Comparison of ENCODE assay signal across 26 cellular contexts in genomic region chr7:50988988-50989387, GRCh38.
"Had no signal": no experiment of that assay in that cellular context is flagged by ENCODE, and none has a peak within 500 bp of the region (broad histone marks: within the 10 kb centered on the region; RNA-seq: fewer than 3 reads in every experiment).

No MANE protein-coding gene starts in this region.

- H3K4me3 ChIP-seq: ascending aorta, breast epithelium, cardiac muscle cell, colonic mucosa had no signal

- H3K36me3 ChIP-seq: ascending aorta, breast epithelium, cardiac muscle cell, colonic mucosa had no signal

- ATAC-seq: activated CD8-positive, alpha-beta T cell treated with anti-CD3 and anti-CD28 coated beads for 36 hours; activated naive CD4-positive, alpha-beta T cell treated with anti-CD3 and anti-CD28 coated beads, Interleukin-2, amount 50 U/mL, for 72 hours had no signal

- H3K27ac Mint-ChIP-seq: activated CD8-positive, alpha-beta T cell treated with anti-CD3 and anti-CD28 coated beads for 36 hours; activated naive CD4-positive, alpha-beta T cell treated with anti-CD3 and anti-CD28 coated beads, Interleukin-2, amount 10 ng/mL, durations not matched to agents 7 days and 5 days; activated naive CD4-positive, alpha-beta T cell treated with anti-CD3 and anti-CD28 coated beads, Interleukin-2, amount 50 U/mL, for 72 hours; activated naive CD8-positive, alpha-beta T cell treated with anti-CD3 and anti-CD28 coated beads, Interleukin-2, amount 10 ng/mL, durations not matched to agents 7 days and 5 days; activated T-helper 1 cell treated with anti-CD3 and anti-CD28 coated beads, Interleukin-12 subunit alpha, Interleukin-12 subunit beta, Interleukin-2, Interleukin-4 antibody, amounts not matched to agents 30 ng/mL and 10 ng/mL and 1 ng/mL, durations not matched to agents 14 hours and 24 hours and 36 hours; activated T-helper 2 cell treated with anti-CD3 and anti-CD28 coated beads, Interferon-gamma antibody, Interleukin-2, Interleukin-4, amounts not matched to agents 10 μg/mL and 5 μg/mL and 100 μg/mL, durations not matched to agents 14 hours and 24 hours and 36 hours had no signal

- H3K4me1 ChIP-seq: ascending aorta, breast epithelium, colonic mucosa had no signal

- DNase-seq: activated CD4-positive, alpha-beta T cell treated with anti-CD3 and anti-CD28 coated beads for 1 hour; activated CD4-positive, alpha-beta T cell treated with anti-CD3 and anti-CD28 coated beads for 48 hours; activated CD4-positive, alpha-beta T cell treated with anti-CD3 and anti-CD28 coated beads, Interleukin-2, amount 50 U/mL, for 1 hour; activated CD4-positive, alpha-beta T cell treated with anti-CD3 and anti-CD28 coated beads, Interleukin-2, amount 50 U/mL, for 48 hours; activated CD8-positive, alpha-beta memory T cell treated with anti-CD3 and anti-CD28 coated beads for 24 hours; activated CD8-positive, alpha-beta memory T cell treated with anti-CD3 and anti-CD28 coated beads, Interleukin-2, amount 50 U/mL, for 4 hours; activated CD8-positive, alpha-beta T cell treated with anti-CD3 and anti-CD28 coated beads for 36 hours; activated effector memory CD4-positive, alpha-beta T cell treated with anti-CD3 and anti-CD28 coated beads, Interleukin-2, amount 50 U/mL, for 16 hours; activated naive CD4-positive, alpha-beta T cell treated with anti-CD3 and anti-CD28 coated beads, Interleukin-2, amount 10 ng/mL, durations not matched to agents 7 days and 5 days; activated naive CD8-positive, alpha-beta T cell treated with anti-CD3 and anti-CD28 coated beads, Interleukin-2, amount 10 ng/mL, durations not matched to agents 7 days and 5 days; activated T-cell treated with anti-CD3 and anti-CD28 coated beads, Interleukin-2, amount 50 U/mL, for 1 hour; activated T-cell treated with anti-CD3 and anti-CD28 coated beads, Interleukin-2, amount 50 U/mL, for 48 hours; central memory CD4-positive, alpha-beta T cell; cerebellar nuclear complex; colonic mucosa; effector CD8-positive, alpha-beta T cell; foreskin fibroblast; T-helper 2 cell had no signal

- H3K36me3 Mint-ChIP-seq: activated naive CD4-positive, alpha-beta T cell treated with anti-CD3 and anti-CD28 coated beads, Interleukin-2, amount 10 ng/mL, durations not matched to agents 7 days and 5 days; activated naive CD4-positive, alpha-beta T cell treated with anti-CD3 and anti-CD28 coated beads, Interleukin-2, amount 50 U/mL, for 72 hours; activated naive CD8-positive, alpha-beta T cell treated with anti-CD3 and anti-CD28 coated beads, Interleukin-2, amount 10 ng/mL, durations not matched to agents 7 days and 5 days; brain had no signal

- H3K27ac ChIP-seq: ascending aorta, breast epithelium, cardiac muscle cell, colonic mucosa, epithelial cell of prostate had no signal

- H3K27me3 ChIP-seq: ascending aorta, breast epithelium, cardiac muscle cell, colonic mucosa had no signal

- H3K4me3 Mint-ChIP-seq: activated CD8-positive, alpha-beta T cell treated with anti-CD3 and anti-CD28 coated beads for 36 hours; activated naive CD4-positive, alpha-beta T cell treated with anti-CD3 and anti-CD28 coated beads, Interleukin-2, amount 10 ng/mL, durations not matched to agents 7 days and 5 days; activated naive CD8-positive, alpha-beta T cell treated with anti-CD3 and anti-CD28 coated beads, Interleukin-2, amount 10 ng/mL, durations not matched to agents 7 days and 5 days; activated T-helper 1 cell treated with anti-CD3 and anti-CD28 coated beads, Interleukin-12 subunit alpha, Interleukin-12 subunit beta, Interleukin-2, Interleukin-4 antibody, amounts not matched to agents 30 ng/mL and 10 ng/mL and 1 ng/mL, durations not matched to agents 14 hours and 24 hours and 36 hours; brain had no signal

- H3K9me3 ChIP-seq: ascending aorta, breast epithelium, colonic mucosa had no signal

- H3K4me1 Mint-ChIP-seq: activated naive CD4-positive, alpha-beta T cell treated with anti-CD3 and anti-CD28 coated beads, Interleukin-2, amount 10 ng/mL, durations not matched to agents 7 days and 5 days; activated naive CD8-positive, alpha-beta T cell treated with anti-CD3 and anti-CD28 coated beads, Interleukin-2, amount 10 ng/mL, durations not matched to agents 7 days and 5 days had no signal
